16 cellular contexts compared by ENCODE assay signal in genomic region chr7:47366211-47366610, GRCh38.
A peak's percentile ranks its signal among the peaks of the same experiment; 100 is the strongest.
DNase-seq lines count a peak whose midpoint lies in the region; ATAC-seq and TF ChIP-seq lines count a peak whose summit lies in the region.
"Had no signal": no experiment of that assay in that cellular context is flagged by ENCODE, and none has a peak within 500 bp of the region (broad histone marks: within the 10 kb centered on the region; RNA-seq: fewer than 3 reads in every experiment).

No MANE protein-coding gene starts in this region.

- H3K4me3 ChIP-seq in mucosa of descending colon (no peak overlapping the region), sigmoid colon (no peak overlapping the region), PC-3 (ENCODE audit: low read length) (no peak overlapping the region)
- H3K4me3 ChIP-seq: A549, MG63, Peyer's patch had no signal

- H3K27ac ChIP-seq in sigmoid colon, result no peak overlapping the region
- no peak overlapping the region for H3K27ac ChIP-seq in PC-3 (ENCODE audit: low read length)
- H3K27ac ChIP-seq: A549, Peyer's patch had no signal

- no peak overlapping the region for H2AFZ ChIP-seq in PC-3 (ENCODE audit: low read length)

- no peaks in the 10 kb centered on the region for H3K27me3 ChIP-seq in sigmoid colon
- no peaks in the 10 kb centered on the region for H3K27me3 ChIP-seq in PC-3 (ENCODE audit: low read length)
- H3K27me3 ChIP-seq: MG63, Peyer's patch had no signal

- TF ChIP-seq EP300 in sigmoid colon (IDR thresholded peaks at IDR 0.05), result no peak

- ATAC-seq in mucosa of descending colon, result peak; percentile 10
- no peak for ATAC-seq in HG03039 (IDR thresholded peaks at IDR 0.05; ENCODE audit: unreplicated experiment)
- no peak for ATAC-seq in PC-3

- TF ChIP-seq POLR2A in sigmoid colon (IDR thresholded peaks at IDR 0.05), result no peak

- POLR2A ChIA-PET in PC-3 (lab: Charles Lee; ENCODE audit: unreplicated experiment), result no interaction called here

- H4K20me1 ChIP-seq in PC-3 (ENCODE audit: low read length), result 0 out of 2 replicates have a peak, but pooled peaks cover 5% of the 10 kb centered on the region

- H3K36me3 ChIP-seq in mucosa of descending colon (ENCODE audit: low read depth) (no peaks in the 10 kb centered on the region), sigmoid colon (peaks cover 0 to 14% (median 7%) of the 10 kb centered on the region in 4 donors), PC-3 (ENCODE audit: low read depth, low read length) (peaks cover 31% of the 10 kb centered on the region)

- CTCF ChIA-PET in PC-3 (lab: Charles Lee), result no interaction called here

- peak; percentile 70 for DNase-seq in NCI-H146 (lab: John Stamatoyannopoulos, UW)
- peak; percentile 13 for DNase-seq in NCI-H345 treated with DMSO at 0.1 percent for 48 hours (lab: John Stamatoyannopoulos, UW; ENCODE audit: unreplicated experiment)
- DNase-seq in mucosa of descending colon, result no peak
- peak; percentile 9 for DNase-seq in sigmoid colon
- no peak for DNase-seq in NCI-H82 (lab: John Stamatoyannopoulos, UW)
- DNase-seq in PC-3, result no peak
- DNase-seq: MG63; NCI-H187 treated with DMSO at 0.1 percent for 48 hours; NCI-H2107; NCI-H446 treated with DMSO at 0.1 percent for 48 hours; NCI-H526 treated with DMSO at 0.1 percent for 48 hours; NK-92 treated with Interleukin-12 subunit alpha and Interleukin-12 subunit beta, amount 100 ng/mL, for 24 hours; Right ventricle myocardium superior had no signal

- intact Hi-C loops in mucosa of descending colon (cut with DNase I, micrococcal nuclease) (no loop called here), sigmoid colon (cut with DNase I) (no loop called here), PC-3 (cut with micrococcal nuclease) (no loop called here)

- 66 to 83% methylated on average over 7 of the region's 7 CpGs for WGBS in sigmoid colon, 2 donors

- H3K4me1 ChIP-seq in mucosa of descending colon (ENCODE audit: low read depth), result peaks cover under 1% of the 10 kb centered on the region
- H3K4me1 ChIP-seq in sigmoid colon, result peaks cover 0 to 7% (median under 1%) of the 10 kb centered on the region in 4 donors
- peaks cover 15% of the 10 kb centered on the region for H3K4me1 ChIP-seq in PC-3 (ENCODE audit: insufficient read depth, low read length)

- H3K9me3 ChIP-seq in mucosa of descending colon, result no peaks in the 10 kb centered on the region
- H3K9me3 ChIP-seq in sigmoid colon, result no peaks in the 10 kb centered on the region
- H3K9me3 ChIP-seq in PC-3 (ENCODE audit: low read length), result no peaks in the 10 kb centered on the region
- H3K9me3 ChIP-seq: A549, MG63, Peyer's patch had no signal

- no peaks in the 10 kb centered on the region for H3K9me2 ChIP-seq in PC-3 (replicated peaks; ENCODE audit: low read length)

- H3K79me2 ChIP-seq in PC-3 (ENCODE audit: low read length), result peaks cover 54% of the 10 kb centered on the region

- BruUV-seq in PC-3 (replicated peaks; lab: Mats Ljungman, UMichigan), result no TSS peak

- no peak overlapping the region for H3K4me2 ChIP-seq in PC-3 (ENCODE audit: low read length)
- H3K4me2 ChIP-seq: A549 had no signal

- no peaks in the 10 kb centered on the region for H3F3A ChIP-seq in PC-3 (ENCODE audit: low read length, unreplicated experiment)

- H3K9ac ChIP-seq in PC-3 (ENCODE audit: low read length), result no peak overlapping the region

- TF ChIP-seq CTCF in mucosa of descending colon (IDR thresholded peaks at IDR 0.05) (no peak), sigmoid colon (IDR thresholded peaks at IDR 0.05) (no peak), PC-3 (conservative IDR thresholded peaks at IDR 0.05; ENCODE audit: low read depth, low read length) (no peak)

Comparison
In these comparisons a context has a peak if more than half of its experiments do, and no peak if none do; other contexts are left out.
1. DNase-seq: peak in NCI-H146 (single experiment), NCI-H345 treated with DMSO at 0.1 percent for 48 hours (single experiment) and sigmoid colon (single experiment); none in mucosa of descending colon (0 of 3), NCI-H82 (single experiment) and PC-3 (single experiment).